ENCODE assay signal across 31 cellular contexts in genomic region chr20:44787299-44787698, GRCh38. TPM values are rescaled to one million over a fixed set of nuclear protein-coding genes. Genes with fewer than 3 reads are reported as not detected.
DNase-seq lines count a peak whose midpoint lies in the region; ATAC-seq, FAIRE-seq and TF ChIP-seq lines count a peak whose summit lies in the region.
"Had no signal": no experiment of that assay in that cellular context is flagged by ENCODE, and none has a peak within 500 bp of the region (broad histone marks: within the 10 kb centered on the region; RNA-seq: fewer than 3 reads in every experiment).

No MANE protein-coding gene starts in this region.

- H3K79me2 ChIP-seq in HepG2 (ENCODE audit: insufficient read depth, low read length) = no peaks in the 10 kb centered on the region

- in situ Hi-C loops in HepG2 (cut with HindIII; ENCODE audit: extremely low pct_ligation_motif_present, low pct_unique_long_range_greater_than_20kb) = no loop called here
- in situ Hi-C loops in transverse colon (cut with MboI; ENCODE audit: low pct_ligation_motif_present in 1 of 4, low pct_unique_long_range_greater_than_20kb in 1 of 4, low sequenced_read_pairs in 3 of 4) = no loop called here

- no peak for FAIRE-seq in HepG2 (lab: Jason Lieb, UNC)
- FAIRE-seq: A549, GM12878, GM12892, GM18507, GM19239 had no signal

- no TSS peak for BruUV-seq in HepG2 (replicated peaks; lab: Mats Ljungman, UMichigan)

- H3K9me3 ChIP-seq in HepG2 (ENCODE audit: low read length) (no peaks in the 10 kb centered on the region), right lobe of liver (no peaks in the 10 kb centered on the region), mucosa of descending colon (no peaks in the 10 kb centered on the region), transverse colon (no peaks in the 10 kb centered on the region)
- H3K9me3 ChIP-seq: A549, BE2C, BLaER1 had no signal

- H4K20me1 ChIP-seq in HepG2 (ENCODE audit: insufficient read depth, low read length) = no peaks in the 10 kb centered on the region

- TF ChIP-seq CTCF in HepG2 (CRISPR knock-in tag; IDR thresholded peaks at IDR 0.05) (no peak), right lobe of liver (IDR thresholded peaks at IDR 0.05) (no peak), mucosa of descending colon (IDR thresholded peaks at IDR 0.05) (no peak), transverse colon (IDR thresholded peaks at IDR 0.05) (no peak)

- TF ChIP-seq EP300 in HepG2 (IDR thresholded peaks at IDR 0.05; ENCODE audit: low read depth in 2 of 2, low read length in 2 of 2) (no peak), HepG2 (CRISPR knock-in tag; IDR thresholded peaks at IDR 0.05; ENCODE audit: borderline replicate concordance) (no peak), transverse colon (IDR thresholded peaks at IDR 0.05; ENCODE audit: low read depth) (no peak)

- TF ChIP-seq POLR2A in HepG2 (IDR thresholded peaks at IDR 0.05; ENCODE audit: insufficient read depth in 1 of 2, low read depth in 2 of 2, low read length in 2 of 2) (no peak), right lobe of liver (IDR thresholded peaks at IDR 0.05) (no peak), transverse colon (IDR thresholded peaks at IDR 0.05) (no peak)

- intact Hi-C loops in HepG2 (cut with micrococcal nuclease; ENCODE audit: unreplicated experiment) = no loop called here
- intact Hi-C loops in right lobe of liver (cut with DNase I) = no loop called here
- intact Hi-C loops in left colon (cut with DNase I, micrococcal nuclease) = no loop called here
- intact Hi-C loops in mucosa of descending colon (cut with DNase I, micrococcal nuclease) = no loop called here
- intact Hi-C loops in transverse colon (cut with DNase I; ENCODE audit: low total_unique reads) = no loop called here

- no peak for DNase-seq in HepG2 (ENCODE audit: low spot score)
- DNase-seq in right lobe of liver = no peak
- peak in 1 of 2 donors; percentile 12 for DNase-seq in left colon
- DNase-seq in mucosa of descending colon = peak in 1 of 3 donors; percentile 39
- DNase-seq in transverse colon = peak; percentile 17
- no peak for DNase-seq in kidney tubule cell (ENCODE audit: low spot score)
- DNase-seq: BE2C; C1 segment of cervical spinal cord; CD4-positive, alpha-beta memory T cell; CD4-positive, CD25-positive, alpha-beta regulatory T cell; CD8-positive, alpha-beta memory T cell; COR-L47; DMS 273 treated with DMSO at 0.1 percent for 48 hours; DMS153; DMS53; DMS79; DND-41; EL; GDM1 had no signal

- peaks cover 2 to 28% of the 10 kb centered on the region in 2 experiments; a peak in 4 of 5 replicates for H3K27me3 ChIP-seq in HepG2 (ENCODE audit: control insufficient read depth in 1 of 2, insufficient read depth in 2 of 2, low read length in 2 of 2)
- no peaks in the 10 kb centered on the region for H3K27me3 ChIP-seq in right lobe of liver
- peaks cover 13% of the 10 kb centered on the region for H3K27me3 ChIP-seq in transverse colon
- H3K27me3 ChIP-seq: BE2C, BLaER1 had no signal

- no peak overlapping the region for H3K4me2 ChIP-seq in HepG2 (ENCODE audit: low read depth, low read length)
- H3K4me2 ChIP-seq: A549, BLaER1 had no signal

- TF ChIP-seq RAD21 in HepG2 (CRISPR knock-in tag; IDR thresholded peaks at IDR 0.05) = no peak

- POLR2A ChIA-PET in HepG2 (lab: Yijun Ruan, JAX) = no interaction called here

- H3K36me3 ChIP-seq in HepG2 (replicated peaks in 1 of 2; ENCODE audit: control insufficient read depth in 1 of 2, insufficient read depth in 2 of 2, low read length in 2 of 2) (no peaks in the 10 kb centered on the region), right lobe of liver (no peaks in the 10 kb centered on the region), mucosa of descending colon (ENCODE audit: low read depth) (no peaks in the 10 kb centered on the region), transverse colon (no peaks in the 10 kb centered on the region)
- H3K36me3 ChIP-seq: BE2C, BLaER1 had no signal

- H3K27ac ChIP-seq in HepG2 (ENCODE audit: extremely low read length, insufficient read depth, low read length) (no peak overlapping the region), right lobe of liver (no peak overlapping the region), transverse colon (no peak overlapping the region)
- H3K27ac ChIP-seq: 22Rv1, A549, BLaER1 had no signal

- ATAC-seq in HepG2 = no peak
- ATAC-seq in right lobe of liver = no peak
- peak; percentile 61 for ATAC-seq in left colon
- ATAC-seq in mucosa of descending colon = peak; percentile 37
- no peak for ATAC-seq in GM19035 (IDR thresholded peaks at IDR 0.05; ENCODE audit: unreplicated experiment)
- ATAC-seq in HG02798 (IDR thresholded peaks at IDR 0.05; ENCODE audit: poor library complexity, unreplicated experiment) = no peak
- ATAC-seq: A549, GM12878 had no signal

- H3K4me1 ChIP-seq in HepG2 (ENCODE audit: insufficient read depth, low read length) (no peaks in the 10 kb centered on the region), right lobe of liver (no peaks in the 10 kb centered on the region), mucosa of descending colon (ENCODE audit: low read depth) (no peaks in the 10 kb centered on the region), transverse colon (no peaks in the 10 kb centered on the region)
- H3K4me1 ChIP-seq: A549, BLaER1 had no signal

- WGBS in HepG2 (ENCODE audit: low lambda C conversion rate) = 30% methylated on average over 7 of the region's 7 CpGs
- WGBS in right lobe of liver (ENCODE audit: insufficient coverage, low coverage, low lambda C conversion rate, missing lambda C conversion rate) = 62% methylated on average over 7 of the region's 7 CpGs
- WGBS in transverse colon (ENCODE audit: low coverage in 1 of 2), 2 donors = 62% methylated on average over 7 of the region's 7 CpGs; no CpG with 5 or more reads in 1 of the 2 donors

- H3K9ac ChIP-seq in HepG2 (ENCODE audit: insufficient read depth, low read depth, low read length) = no peak overlapping the region
- H3K9ac ChIP-seq: BLaER1 had no signal

- CTCF ChIA-PET in HepG2 (lab: Yijun Ruan, JAX; ENCODE audit: low intra/inter-chr PET ratio, low total read pairs) = no interaction called here

- H3K4me3 ChIP-seq in HepG2 (replicated peaks in 1 of 3; ENCODE audit: insufficient read depth in 1 of 3, low read depth in 2 of 3, low read length in 3 of 3) = no peak overlapping the region
- no peak overlapping the region for H3K4me3 ChIP-seq in right lobe of liver
- H3K4me3 ChIP-seq in mucosa of descending colon = no peak overlapping the region
- H3K4me3 ChIP-seq in transverse colon = no peak overlapping the region
- H3K4me3 ChIP-seq: A549, BLaER1, GM12878 had no signal

- H2AFZ ChIP-seq in HepG2 (ENCODE audit: low read length) = no peak overlapping the region

RNA-seq across cellular contexts. Expression of gene RIMS4, which starts 23.0 kb away (rescaled TPM):
- total RNA-seq in HepG2 (2016; rRNA removed; fragmentation: Illumina TruSeq; extraction: Trizol) = 0.07 and 0.18 TPM in 2 replicates
- total RNA-seq in HepG2 (2016; cell fraction: cytosol; rRNA removed; fragmentation: Illumina TruSeq; extraction: Trizol; ENCODE audit: low read depth) = not detected in 2 replicates
- total RNA-seq in HepG2 (2016; cell fraction: insoluble cytoplasmic fraction; rRNA removed; fragmentation: Illumina TruSeq; extraction: Trizol) = 0.06 TPM in 2 replicates
- total RNA-seq in HepG2 (2016; cell fraction: membrane; rRNA removed; fragmentation: Illumina TruSeq; extraction: Trizol) = not detected in 2 replicates
- total RNA-seq in HepG2 (2016; cell fraction: nucleus; rRNA removed; fragmentation: Illumina TruSeq; extraction: Trizol) = 0.09 TPM in 1 of 2 replicates, not detected in the other
- 0.01 and 0.09 TPM in 2 replicates for polyA plus RNA-seq in HepG2 (2011; rRNA removed)
- 0.01 and 0.08 TPM in 2 replicates for polyA plus RNA-seq in HepG2 (2011; cell fraction: cytosol; rRNA removed)
- polyA plus RNA-seq in HepG2 (2011; cell fraction: nucleus; rRNA removed) = 0.03 and 0.06 TPM in 2 replicates
- 0.05 TPM in 1 of 2 replicates, not detected in the other for polyA plus RNA-seq in HepG2 (2012)
- polyA plus RNA-seq in HepG2 (2016; cell fraction: cytosol; fragmentation: Illumina TruSeq; extraction: Trizol; ENCODE audit: low read depth) = not detected in 2 replicates
- polyA plus RNA-seq in HepG2 (2016; cell fraction: insoluble cytoplasmic fraction; fragmentation: Illumina TruSeq; extraction: Trizol; ENCODE audit: low read depth) = not detected in 2 replicates
- not detected in 2 replicates for polyA plus RNA-seq in HepG2 (2016; cell fraction: membrane; fragmentation: Illumina TruSeq; extraction: Trizol; ENCODE audit: low read depth)
- polyA plus RNA-seq in HepG2 (2016; cell fraction: nucleus; fragmentation: Illumina TruSeq; extraction: Trizol; ENCODE audit: insufficient read depth, low read depth) = 0.14 and 0.17 TPM in 2 replicates
- polyA minus RNA-seq in HepG2 (2011; rRNA and poly(A)+ RNA removed; ENCODE audit: low replicate concordance) = 0.10 and 5.8 TPM in 2 replicates
- polyA minus RNA-seq in HepG2 (2011; cell fraction: cytosol; rRNA and poly(A)+ RNA removed) = not detected in 2 replicates
- polyA minus RNA-seq in HepG2 (2011; cell fraction: nucleus; rRNA and poly(A)+ RNA removed) = 0.13 TPM in 1 of 2 replicates, not detected in the other
- total RNA-seq in right lobe of liver = not detected
- total RNA-seq in left colon = 1 to 10 TPM in 1 of 2 donors, under 1 TPM in 1; 0.56 to 1.2 TPM
- 1 to 10 TPM in 2 of 3 donors, under 1 TPM in 1; 0.51 to 2.0 (median 1.4) TPM for total RNA-seq in mucosa of descending colon
- total RNA-seq in transverse colon = 1 to 10 TPM in 3 of 4 donors, not detected in 1; 1.1 to 5.6 (median 1.9) TPM
- total RNA-seq: CD4-positive, alpha-beta memory T cell; CD4-positive, CD25-positive, alpha-beta regulatory T cell; CD8-positive, alpha-beta memory T cell had no signal
- polyA plus RNA-seq: CD14-positive monocyte; CD4-positive, alpha-beta memory T cell; CD4-positive, CD25-positive, alpha-beta regulatory T cell; CD8-positive, alpha-beta memory T cell had no signal

RNA-seq across cellular contexts. Expression of gene KCNK15, which starts 41.6 kb away (rescaled TPM):
- total RNA-seq in HepG2 (2016; rRNA removed; fragmentation: Illumina TruSeq; extraction: Trizol) = not detected in 2 replicates
- not detected in 2 replicates for total RNA-seq in HepG2 (2016; cell fraction: cytosol; rRNA removed; fragmentation: Illumina TruSeq; extraction: Trizol; ENCODE audit: low read depth)
- total RNA-seq in HepG2 (2016; cell fraction: insoluble cytoplasmic fraction; rRNA removed; fragmentation: Illumina TruSeq; extraction: Trizol) = not detected in 2 replicates
- total RNA-seq in HepG2 (2016; cell fraction: membrane; rRNA removed; fragmentation: Illumina TruSeq; extraction: Trizol) = not detected in 2 replicates
- not detected in 2 replicates for total RNA-seq in HepG2 (2016; cell fraction: nucleus; rRNA removed; fragmentation: Illumina TruSeq; extraction: Trizol)
- polyA plus RNA-seq in HepG2 (2011; rRNA removed) = 0.03 TPM in 1 of 2 replicates, not detected in the other
- polyA plus RNA-seq in HepG2 (2011; cell fraction: cytosol; rRNA removed) = not detected in 2 replicates
- polyA plus RNA-seq in HepG2 (2011; cell fraction: nucleus; rRNA removed) = not detected in 2 replicates
- not detected in 2 replicates for polyA plus RNA-seq in HepG2 (2012)
- not detected in 2 replicates for polyA plus RNA-seq in HepG2 (2016; cell fraction: cytosol; fragmentation: Illumina TruSeq; extraction: Trizol; ENCODE audit: low read depth)
- polyA plus RNA-seq in HepG2 (2016; cell fraction: insoluble cytoplasmic fraction; fragmentation: Illumina TruSeq; extraction: Trizol; ENCODE audit: low read depth) = not detected in 2 replicates
- not detected in 2 replicates for polyA plus RNA-seq in HepG2 (2016; cell fraction: membrane; fragmentation: Illumina TruSeq; extraction: Trizol; ENCODE audit: low read depth)
- not detected in 2 replicates for polyA plus RNA-seq in HepG2 (2016; cell fraction: nucleus; fragmentation: Illumina TruSeq; extraction: Trizol; ENCODE audit: insufficient read depth, low read depth)
- polyA minus RNA-seq in HepG2 (2011; rRNA and poly(A)+ RNA removed; ENCODE audit: low replicate concordance) = 26.5 TPM in 1 of 2 replicates, not detected in the other
- polyA minus RNA-seq in HepG2 (2011; cell fraction: cytosol; rRNA and poly(A)+ RNA removed) = 0.20 and 0.35 TPM in 2 replicates
- polyA minus RNA-seq in HepG2 (2011; cell fraction: nucleus; rRNA and poly(A)+ RNA removed) = 0.39 TPM in 1 of 2 replicates, not detected in the other
- under 1 TPM in 4 of 6 experiments, not detected in 2; 0.07 to 0.43 (median 0.19) TPM for total RNA-seq in right lobe of liver
- under 1 TPM; 0.25 to 0.40 TPM for total RNA-seq in left colon
- under 1 TPM; 0.17 to 0.44 (median 0.43) TPM for total RNA-seq in mucosa of descending colon
- total RNA-seq in transverse colon = 1 to 10 TPM in 1 of 4 donors, under 1 TPM in 1, not detected in 2; 0.27 to 1.3 TPM
- total RNA-seq: A172; CD4-positive, alpha-beta memory T cell; CD4-positive, CD25-positive, alpha-beta regulatory T cell; Daoy; GM12878 had no signal
- polyA plus RNA-seq: CD14-positive monocyte; CD4-positive, alpha-beta memory T cell; CD4-positive, CD25-positive, alpha-beta regulatory T cell; CD8-positive, alpha-beta memory T cell; GM12878 had no signal

Comparison
In these comparisons a context has a peak if more than half of its experiments do, and no peak if none do; other contexts are left out.
1. ATAC-seq: peak in left colon (single experiment) and mucosa of descending colon (single experiment); none in HepG2 (single experiment), right lobe of liver (0 of 4), GM19035 (single experiment) and HG02798 (single experiment).